8 cellular contexts compared by ENCODE assay signal in the genomic region with DNA sequence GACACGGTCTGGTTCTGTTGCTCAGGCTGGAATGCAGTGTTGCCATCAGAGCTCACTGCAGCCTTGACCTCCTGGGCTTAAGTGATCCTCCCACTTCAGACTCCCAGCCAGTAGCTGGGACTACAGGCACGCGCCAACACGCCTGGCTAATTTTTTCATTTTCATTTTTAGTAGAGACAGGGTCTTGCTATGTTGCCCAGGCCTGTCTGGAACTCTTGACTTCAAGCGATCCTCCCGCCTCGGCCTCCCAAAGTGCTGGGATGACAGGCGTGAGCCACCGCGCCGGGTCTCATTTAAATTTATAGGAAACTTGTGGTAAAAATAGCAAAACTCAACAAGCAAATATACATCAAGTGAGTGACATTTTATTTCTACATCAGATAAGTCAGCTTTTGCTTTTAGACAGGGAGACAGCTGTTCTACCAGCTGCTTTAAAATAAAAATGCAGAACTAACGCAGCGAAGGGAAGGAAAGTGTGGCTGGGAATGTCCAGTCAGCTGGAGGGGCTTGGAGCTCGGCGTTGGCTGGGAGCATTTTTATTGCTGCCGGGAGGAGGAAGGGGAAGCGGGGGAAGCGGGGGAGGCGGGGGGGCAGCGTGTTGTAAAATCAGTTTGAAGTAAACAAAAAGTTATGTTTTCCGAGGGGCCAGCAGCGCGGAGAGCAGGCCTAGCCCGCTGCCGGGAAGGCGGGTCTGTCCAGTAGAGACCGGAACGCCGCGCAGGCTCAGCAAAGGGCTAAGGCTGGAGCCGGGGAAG. TPM values are rescaled to one million over a fixed set of nuclear protein-coding genes. Genes with fewer than 3 reads are reported as not detected.
DNase-seq lines count a peak whose midpoint lies in the region; ATAC-seq lines count a peak whose summit lies in the region.

No MANE protein-coding gene starts in this region.

- peak overlapping the region; percentile 98 for H3K4me3 ChIP-seq in iPS-18a (ENCODE audit: low read length)
- H3K4me3 ChIP-seq in skeletal muscle tissue (ENCODE audit: low read length in 3 of 3): peak overlapping the region; percentile 87 to 94 (median 91)

- WGBS in adipose tissue, 3 donors: 11 to 20% (median 13%) methylated on average over 31 of the region's 31 CpGs

- H3K27me3 ChIP-seq in iPS-18a (ENCODE audit: control insufficient read depth, insufficient read depth, low read length) (no peaks in the 10 kb centered on the region), skeletal muscle tissue (ENCODE audit: control insufficient read depth in 3 of 3, insufficient read depth in 3 of 3, low read length in 3 of 3) (no peaks in the 10 kb centered on the region)

- peak; percentile 50 for DNase-seq in NCI-H2196 treated with DMSO at 0.1 percent for 48 hours (lab: John Stamatoyannopoulos, UW; ENCODE audit: unreplicated experiment)
- DNase-seq in NCI-H2196 (lab: John Stamatoyannopoulos, UW; ENCODE audit: unreplicated experiment): no peak
- peak; percentile 46 for DNase-seq in LHCN-M2 (ENCODE audit: low read depth)
- no peak for DNase-seq in activated gamma-delta T cell treated with Interleukin-2 at 50 U/mL for 16 hours

- H3K36me3 ChIP-seq in iPS-18a (ENCODE audit: control insufficient read depth, low read depth, low read length) (peaks cover 3% of the 10 kb centered on the region), skeletal muscle tissue (ENCODE audit: control insufficient read depth in 3 of 3, insufficient read depth in 3 of 3, low read length in 3 of 3) (peaks cover 0 to 5% (median 0%) of the 10 kb centered on the region in 3 donors)

- H3K27ac ChIP-seq in adipose tissue (ENCODE audit: low read depth, low read length): peak overlapping the region; percentile 99
- H3K27ac ChIP-seq in iPS-18a (ENCODE audit: low read length): peak overlapping the region; percentile 35
- H3K27ac ChIP-seq in skeletal muscle tissue (ENCODE audit: low read depth, low read length): peak overlapping the region; percentile 96

- no peak for ATAC-seq in GM18867 (IDR thresholded peaks at IDR 0.05; ENCODE audit: unreplicated experiment)

- H3K4me1 ChIP-seq in iPS-18a (ENCODE audit: control insufficient read depth, low read depth, low read length) (peaks cover 10% of the 10 kb centered on the region), skeletal muscle tissue (ENCODE audit: control insufficient read depth in 3 of 3, insufficient read depth in 3 of 3, low read length in 3 of 3) (peaks cover 16 to 18% (median 17%) of the 10 kb centered on the region in 3 donors)

- H3K9ac ChIP-seq in iPS-18a (ENCODE audit: low read length): peak overlapping the region; percentile 80
- H3K9ac ChIP-seq in skeletal muscle tissue (ENCODE audit: low read depth in 1 of 3, low read length in 3 of 3): peak overlapping the region; percentile 96 to 97 (median 97)

- H3K9me3 ChIP-seq in iPS-18a (ENCODE audit: control insufficient read depth, low read depth, low read length) (no peaks in the 10 kb centered on the region), skeletal muscle tissue (ENCODE audit: control insufficient read depth in 3 of 3, low read length in 3 of 3) (no peaks in the 10 kb centered on the region)

RNA-seq across cellular contexts. Expression of gene ZFYVE16, which starts 0.7 kb away (rescaled TPM):
- total RNA-seq in LHCN-M2 (2014; rRNA removed) (24.4 and 34.1 TPM in 2 replicates), skeletal muscle tissue (50.1 TPM)
- polyA plus RNA-seq in LHCN-M2 (2012): 5.4 TPM
- 10 to 100 TPM in 1 of 3 donors, 1 to 10 TPM in 2; 3.9 to 11.7 (median 9.8) TPM for polyA plus RNA-seq in adipose tissue

Comparison
In these comparisons a context has a peak if more than half of its experiments do, and no peak if none do; other contexts are left out.
1. DNase-seq: peak in NCI-H2196 treated with DMSO at 0.1 percent for 48 hours (single experiment) and LHCN-M2 (single experiment); none in NCI-H2196 (single experiment) and activated gamma-delta T cell treated with Interleukin-2 at 50 U/mL for 16 hours (single experiment).
2. H3K27ac ChIP-seq: peak in every context shown above with its lines; median percentile 99 in adipose tissue; 96 in skeletal muscle tissue; 35 in iPS-18a.